1 cellular context compared by ENCODE assay signal in the genomic region with DNA sequence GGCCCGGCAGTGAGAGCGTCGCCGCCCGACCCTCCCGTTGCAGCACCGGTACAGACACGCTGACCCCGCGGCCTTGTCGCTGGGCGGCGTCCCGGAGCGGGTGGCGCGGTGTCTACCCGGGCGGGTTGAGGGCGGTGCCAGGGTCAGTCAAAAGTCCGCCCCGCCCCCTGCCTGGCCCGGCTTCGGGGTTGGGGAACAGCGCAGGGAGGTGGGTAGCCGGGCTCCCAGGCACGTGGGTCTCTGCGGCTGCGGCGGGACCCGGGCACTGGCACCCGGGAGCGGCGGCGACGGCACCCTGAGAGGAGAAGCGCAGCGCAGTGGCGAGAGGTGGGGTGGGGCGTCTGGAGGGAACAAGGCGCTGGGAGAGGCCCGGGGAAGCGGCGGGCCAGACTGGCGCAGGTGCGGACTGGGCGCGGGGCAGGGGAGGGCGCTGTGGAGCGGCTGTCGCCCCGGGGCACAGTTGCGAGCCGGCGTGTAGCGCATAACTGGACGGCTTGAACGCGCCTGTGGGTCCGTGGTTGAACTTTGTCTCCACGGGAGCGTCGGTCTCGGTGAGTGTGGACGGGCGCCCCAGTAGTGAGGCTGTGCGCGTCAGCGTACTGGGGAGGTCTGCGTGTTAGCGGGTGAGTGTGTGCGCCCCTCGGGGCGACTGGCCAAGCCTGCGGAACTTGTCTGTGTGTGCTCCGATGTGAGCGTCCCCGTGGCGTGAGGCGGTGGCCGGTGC.
TF ChIP-seq lines count a peak whose summit lies in the region.

A gene (plus strand): TSS at position 176 of the 724 bp plus-strand sequence. CDS start 15,879 bp downstream, outside the sequence.

TF ChIP-seq in K562, 482 proteins besides CTCF, POLR2A, EP300 and RAD21 (continued from another document):
- TF ChIP-seq, protein P1, sequence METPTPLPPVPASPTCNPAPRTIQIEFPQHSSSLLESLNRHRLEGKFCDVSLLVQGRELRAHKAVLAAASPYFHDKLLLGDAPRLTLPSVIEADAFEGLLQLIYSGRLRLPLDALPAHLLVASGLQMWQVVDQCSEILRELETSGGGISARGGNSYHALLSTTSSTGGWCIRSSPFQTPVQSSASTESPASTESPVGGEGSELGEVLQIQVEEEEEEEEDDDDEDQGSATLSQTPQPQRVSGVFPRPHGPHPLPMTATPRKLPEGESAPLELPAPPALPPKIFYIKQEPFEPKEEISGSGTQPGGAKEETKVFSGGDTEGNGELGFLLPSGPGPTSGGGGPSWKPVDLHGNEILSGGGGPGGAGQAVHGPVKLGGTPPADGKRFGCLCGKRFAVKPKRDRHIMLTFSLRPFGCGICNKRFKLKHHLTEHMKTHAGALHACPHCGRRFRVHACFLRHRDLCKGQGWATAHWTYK (CRISPR knock-in tag; IDR thresholded peaks at IDR 0.05) = no peak
- no peak for TF ChIP-seq MCM7 (IDR thresholded peaks at IDR 0.05)
- TF ChIP-seq ZNF436 (CRISPR knock-in tag; IDR thresholded peaks at IDR 0.05) = no peak
